3 cellular contexts compared by ENCODE assay signal in the genomic region with DNA sequence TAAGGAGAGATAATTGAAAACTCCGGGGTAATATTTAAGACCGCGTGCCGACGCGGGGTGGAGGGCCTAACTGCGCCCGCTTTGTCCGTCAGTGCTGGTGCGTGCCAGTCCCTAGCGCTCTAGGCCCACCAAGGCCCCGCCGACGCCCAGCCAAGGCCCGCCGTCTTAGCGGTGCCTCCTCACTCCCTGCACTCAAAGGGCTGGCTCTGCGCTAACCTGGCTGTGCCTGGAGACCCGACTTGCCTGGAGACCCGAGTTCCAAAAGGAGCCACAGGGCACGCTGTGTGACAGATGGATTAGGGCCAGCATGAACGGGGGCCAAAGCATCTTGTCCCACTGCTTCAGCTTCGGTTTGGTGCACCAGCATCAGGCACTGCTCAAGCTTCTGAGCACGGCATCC.
TF ChIP-seq lines count a peak whose summit lies in the region.

No MANE protein-coding gene starts in this region.

TF ChIP-seq in GM23338, 12 proteins besides CTCF, POLR2A, EP300 and RAD21:
- TF ChIP-seq EZH2 (IDR thresholded peaks at IDR 0.05; ENCODE audit: low read depth, unreplicated experiment) (peak; percentile 69), EZH2phosphoT487 (IDR thresholded peaks at IDR 0.05; ENCODE audit: unreplicated experiment) (peak; percentile 76)

TF ChIP-seq in H1, 55 proteins besides CTCF, POLR2A, EP300 and RAD21:
- TF ChIP-seq SUZ12 (IDR thresholded peaks at IDR 0.05; ENCODE audit: low read length) (peak; percentile 88), EZH2 (IDR thresholded peaks at IDR 0.05; ENCODE audit: low read depth, low read length, severe bottlenecking) (peak; percentile 90), RNF2 (IDR thresholded peaks at IDR 0.05; ENCODE audit: borderline replicate concordance, low read depth, low read length, missing control alignments, poor library complexity, severe bottlenecking) (peak; percentile 5)

TF ChIP-seq in neural cell, 6 proteins besides CTCF, POLR2A, EP300 and RAD21:
- TF ChIP-seq EZH2 (IDR thresholded peaks at IDR 0.05; ENCODE audit: borderline replicate concordance, insufficient read depth, low read length, poor library complexity, severe bottlenecking): peak; percentile 57
